Comparison of ENCODE assay signal across 24 cellular contexts in the genomic region with DNA sequence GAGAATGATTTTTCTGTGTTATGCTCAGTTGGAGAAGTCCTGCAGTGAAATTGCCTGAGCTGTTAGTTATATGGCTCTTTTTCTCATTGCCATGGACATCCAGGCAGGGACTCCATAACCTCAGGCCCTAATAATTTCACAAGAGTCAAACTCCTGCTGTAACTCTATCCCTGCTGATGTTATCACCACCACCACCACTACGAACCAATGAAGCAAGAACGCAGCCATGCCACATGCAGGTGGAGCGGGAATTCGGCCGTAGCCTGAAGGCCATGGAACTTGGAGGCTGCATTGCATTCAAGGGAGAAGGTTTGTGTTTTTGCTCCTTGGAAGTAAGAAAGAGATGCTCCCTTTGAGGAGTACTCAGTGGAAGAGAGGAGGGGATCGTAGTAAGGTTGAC.
"Had no signal": no experiment of that assay in that cellular context is flagged by ENCODE, and none has a peak within 500 bp of the region (broad histone marks: within the 10 kb centered on the region; RNA-seq: fewer than 3 reads in every experiment).

No MANE protein-coding gene starts in this region.

- ATAC-seq: activated T-cell treated with anti-CD3 and anti-CD28 coated beads, Interleukin-2, amount 50 U/mL, for 4 hours; T-helper 17 cell had no signal

- H3K4me1 ChIP-seq: Peyer's patch had no signal

- H3K9me3 ChIP-seq: Peyer's patch had no signal

- H3K27me3 ChIP-seq: cardiac muscle cell, Peyer's patch had no signal

- H3K4me3 ChIP-seq: cardiac muscle cell, Peyer's patch had no signal

- H3K36me3 ChIP-seq: cardiac muscle cell, Peyer's patch had no signal

- DNase-seq: activated B cell treated with CpG ODN at 0.5 μM for 24 hours; activated CD4-positive, alpha-beta T cell treated with anti-CD3 and anti-CD28 coated beads for 1 hour; activated CD4-positive, alpha-beta T cell treated with anti-CD3 and anti-CD28 coated beads, Interleukin-2, amount 10 ng/mL, durations not matched to agents 24 days and 14 days; activated CD4-positive, alpha-beta T cell treated with anti-CD3 and anti-CD28 coated beads, Interleukin-2, amount 50 U/mL, for 48 hours; activated CD8-positive, alpha-beta memory T cell treated with anti-CD3 and anti-CD28 coated beads for 24 hours; activated effector memory CD4-positive, alpha-beta T cell treated with anti-CD3 and anti-CD28 coated beads, Interleukin-2, amount 50 U/mL, for 16 hours; activated naive CD4-positive, alpha-beta T cell treated with anti-CD3 and anti-CD28 coated beads for 36 hours; activated T-cell treated with anti-CD3 and anti-CD28 coated beads, Interleukin-2, amount 50 U/mL, for 4 hours; amygdala; KG1; NCI-H1048; NCI-H1930; NCI-H2171; NCI-H2227 treated with DMSO at 0.1 percent for 48 hours; NCI-H446 treated with DMSO at 0.1 percent for 48 hours; NCI-H524 treated with DMSO at 0.1 percent for 48 hours; NCI-H82; NK-92 treated with Interleukin-12 subunit alpha and Interleukin-12 subunit beta, amount 100 ng/mL, for 24 hours; OCI-M1; Peyer's patch; SHP77; T-helper 17 cell; T-helper 9 cell had no signal

- H3K27ac ChIP-seq: cardiac muscle cell, Peyer's patch had no signal
